In the genomic region with DNA sequence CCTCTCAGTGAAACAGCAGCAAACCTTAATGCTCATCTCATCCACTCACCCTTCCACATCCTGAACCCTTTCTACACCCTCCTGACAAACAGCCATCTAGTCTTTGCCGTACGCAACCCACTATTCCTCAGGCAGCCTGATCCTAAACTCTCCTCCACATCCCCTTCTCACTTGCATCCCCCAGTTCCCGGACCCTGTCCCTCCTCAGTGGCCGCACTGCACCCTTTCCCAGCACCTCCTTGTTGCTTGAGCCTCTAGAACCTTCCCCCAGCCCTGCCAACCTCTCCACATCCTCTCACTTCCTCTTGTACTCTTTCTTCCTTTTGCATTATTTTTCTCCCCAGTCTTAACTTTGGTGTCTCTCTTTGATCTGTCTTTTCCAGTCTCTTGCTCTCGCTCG, we compare ENCODE assay signal across 22 cellular contexts. TPM values are rescaled to one million over a fixed set of nuclear protein-coding genes. Genes with fewer than 3 reads are reported as not detected.
DNase-seq lines count a peak whose midpoint lies in the region; TF ChIP-seq lines count a peak whose summit lies in the region.
"Had no signal": no experiment of that assay in that cellular context is flagged by ENCODE, and none has a peak within 500 bp of the region (broad histone marks: within the 10 kb centered on the region; RNA-seq: fewer than 3 reads in every experiment).

No MANE protein-coding gene starts in this region.

- no peaks in the 10 kb centered on the region for H3K27me3 ChIP-seq in neural progenitor cell

- peak overlapping the region; percentile 27; the same call in 1 of the 2 replicates for H3K4me3 ChIP-seq in GM08714 (ENCODE audit: low read length)
- no peak overlapping the region for H3K4me3 ChIP-seq in neural progenitor cell
- no peak overlapping the region for H3K4me3 ChIP-seq in coronary artery
- no peak overlapping the region for H3K4me3 ChIP-seq in lower leg skin (ENCODE audit: low read depth, poor library complexity, severe bottlenecking)

- H3K36me3 ChIP-seq in neural progenitor cell = no peaks in the 10 kb centered on the region

- no peaks in the 10 kb centered on the region for H3K79me2 ChIP-seq in neural progenitor cell (ENCODE audit: low read depth)

- H3K27me3 Mint-ChIP-seq in endothelial cell (ENCODE audit: unreplicated experiment) (peaks cover 6% of the 10 kb centered on the region), neural progenitor cell (ENCODE audit: insufficient read depth, low read depth) (peaks cover 6% of the 10 kb centered on the region)

- peaks cover 21% of the 10 kb centered on the region for H3F3A ChIP-seq in neural progenitor cell (ENCODE audit: low read depth)

- no peak for TF ChIP-seq POLR2A in lower leg skin (IDR thresholded peaks at IDR 0.05)

- H3K9me3 Mint-ChIP-seq in endothelial cell (ENCODE audit: unreplicated experiment) (no peaks in the 10 kb centered on the region), neural progenitor cell (no peaks in the 10 kb centered on the region)
- H3K9me3 Mint-ChIP-seq: dendritic cell treated with granulocyte-macrophage colony-stimulating factor and Interleukin-4, amounts not matched to agents 40 ng/mL and 50 ng/mL, for 4 days; neural crest cell; stimulated activated memory B cell treated with anti-CD40 and anti-IgM and Interleukin-4, amounts not matched to agents 10 μg/mL and 1 μg/mL and 100 μg/mL, for 72 hours had no signal

- H3K36me3 Mint-ChIP-seq in endothelial cell (ENCODE audit: low read depth, unreplicated experiment) = no peaks in the 10 kb centered on the region
- H3K36me3 Mint-ChIP-seq in neural progenitor cell = no peaks in the 10 kb centered on the region
- H3K36me3 Mint-ChIP-seq: stimulated activated memory B cell treated with anti-CD40 and anti-IgM and Interleukin-4, amounts not matched to agents 10 μg/mL and 1 μg/mL and 100 μg/mL, for 72 hours had no signal

- intact Hi-C loops in lower leg skin (cut with DNase I; ENCODE audit: low total_unique reads) = no loop called here

- TF ChIP-seq CTCF in endothelial cell (IDR thresholded peaks at IDR 0.05; ENCODE audit: unreplicated experiment) (no peak), neural progenitor cell (IDR thresholded peaks at IDR 0.05) (no peak), coronary artery (IDR thresholded peaks at IDR 0.05) (no peak), lower leg skin (IDR thresholded peaks at IDR 0.05) (no peak)

- H3K4me3 Mint-ChIP-seq in endothelial cell (ENCODE audit: unreplicated experiment) (no peak overlapping the region), neural progenitor cell (no peak overlapping the region)
- H3K4me3 Mint-ChIP-seq: dendritic cell treated with granulocyte-macrophage colony-stimulating factor and Interleukin-4, amounts not matched to agents 40 ng/mL and 50 ng/mL, for 4 days; neural crest cell; stimulated activated memory B cell treated with anti-CD40 and anti-IgM and Interleukin-4, amounts not matched to agents 10 μg/mL and 1 μg/mL and 100 μg/mL, for 72 hours had no signal

- peak; percentile 41 for DNase-seq in MV-4-11 (lab: John Stamatoyannopoulos, UW)
- no peak for DNase-seq in endothelial cell (ENCODE audit: low spot score)
- DNase-seq in neural progenitor cell (ENCODE audit: low spot score) = no peak
- DNase-seq in coronary artery (ENCODE audit: low spot score) = no peak
- no peak for DNase-seq in lower leg skin (ENCODE audit: low spot score in 2 of 2)
- no peak for DNase-seq in iPS-NIHi7 (ENCODE audit: extremely low spot score)
- DNase-seq: activated CD4-positive, alpha-beta T cell treated with anti-CD3 and anti-CD28 coated beads, Interleukin-2, amount 50 U/mL, for 1 hour; activated CD8-positive, alpha-beta memory T cell treated with anti-CD3 and anti-CD28 coated beads, Interleukin-2, amount 50 U/mL, for 48 hours; activated gamma-delta T cell; DND-41; hippocampal formation; Karpas-422; mesenchymal stem cell; NCI-H1105 treated with DMSO at 0.1 percent for 48 hours; NCI-H510A; stimulated activated CD4-positive, alpha-beta T cell treated with anti-CD3 and anti-CD28 coated beads, Interleukin-1b, Interleukin-23, amount 100 ng/mL, for 48 hours had no signal

- WGBS in lower leg skin, 2 donors = 52 to 61% methylated on average over 6 of the region's 6 CpGs

- peak overlapping the region; percentile 27 for H3K27ac Mint-ChIP-seq in endothelial cell (ENCODE audit: unreplicated experiment)
- peak overlapping the region; percentile 19 for H3K27ac Mint-ChIP-seq in neural progenitor cell
- H3K27ac Mint-ChIP-seq: dendritic cell treated with granulocyte-macrophage colony-stimulating factor and Interleukin-4, amounts not matched to agents 40 ng/mL and 50 ng/mL, for 4 days; progenitor cell of endocrine pancreas; stimulated activated memory B cell treated with anti-CD40 and anti-IgM and Interleukin-4, amounts not matched to agents 10 μg/mL and 1 μg/mL and 100 μg/mL, for 72 hours had no signal

- H3K9me3 ChIP-seq in neural progenitor cell (ENCODE audit: low read depth) = no peaks in the 10 kb centered on the region

- peaks cover 36% of the 10 kb centered on the region for H3K4me1 ChIP-seq in neural progenitor cell

- H2AFZ ChIP-seq in neural progenitor cell (replicated peaks) = peak overlapping the region; percentile 92

- H3K27ac ChIP-seq in neural progenitor cell = peak overlapping the region; percentile 87
- H3K27ac ChIP-seq in coronary artery = no peak overlapping the region

- peak overlapping the region; percentile 56 for H3K4me2 ChIP-seq in neural progenitor cell

- H3K9ac ChIP-seq in neural progenitor cell = no peak overlapping the region

- H4K20me1 ChIP-seq in neural progenitor cell (ENCODE audit: low read depth) = no peaks in the 10 kb centered on the region

- peaks cover 52% of the 10 kb centered on the region for H3K4me1 Mint-ChIP-seq in endothelial cell (ENCODE audit: unreplicated experiment)
- H3K4me1 Mint-ChIP-seq in neural progenitor cell = peaks cover 39% of the 10 kb centered on the region

RNA-seq across cellular contexts. Expression of a gene that starts 42.9 kb away (rescaled TPM):
- total RNA-seq in endothelial cell (ENCODE audit: unreplicated experiment) (13.2 TPM), neural progenitor cell (ENCODE audit: low replicate concordance) (0.09 and 1.0 TPM in 2 replicates), lower leg skin (under 1 TPM in 3 of 4 donors, not detected in 1; 0.04 to 0.10 (median 0.05) TPM)
- total RNA-seq: HT1080 had no signal
